Comparison of ENCODE assay signal across 21 cellular contexts in the genomic region with DNA sequence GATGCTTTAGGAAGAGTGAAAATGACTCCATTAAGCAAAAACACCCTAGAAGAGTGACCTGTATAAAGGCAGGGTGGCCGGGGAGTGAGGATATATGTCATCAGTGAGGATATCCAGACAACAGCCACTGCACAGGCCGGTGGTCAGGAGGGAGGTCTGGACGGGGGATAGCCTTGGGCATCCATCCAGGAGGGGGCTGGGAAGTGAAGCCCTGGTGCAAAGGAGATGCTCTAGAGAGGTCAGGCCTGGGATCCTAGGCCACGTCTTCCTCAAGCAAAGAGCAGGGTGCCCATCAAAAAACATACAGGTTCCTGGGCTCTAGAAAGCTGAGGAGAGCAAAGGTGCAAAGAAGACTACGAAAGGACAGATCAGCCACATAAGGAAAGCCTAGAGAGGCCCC. TPM values are rescaled to one million over a fixed set of nuclear protein-coding genes. Genes with fewer than 3 reads are reported as not detected.
A peak's percentile ranks its signal among the peaks of the same experiment; 100 is the strongest.
DNase-seq lines count a peak whose midpoint lies in the region; ATAC-seq, FAIRE-seq and TF ChIP-seq lines count a peak whose summit lies in the region.
"Had no signal": no experiment of that assay in that cellular context is flagged by ENCODE, and none has a peak within 500 bp of the region (broad histone marks: within the 10 kb centered on the region; RNA-seq: fewer than 3 reads in every experiment).

No MANE protein-coding gene starts in this region.

- H3K4me3 Mint-ChIP-seq in activated CD8-positive, alpha-beta memory T cell treated with anti-CD3 and anti-CD28 coated beads, Interleukin-2, amount 10 ng/mL, durations not matched to agents 7 days and 5 days, result no peak overlapping the region
- no peak overlapping the region for H3K4me3 Mint-ChIP-seq in endodermal cell
- H3K4me3 Mint-ChIP-seq in activated CD8-positive, alpha-beta T cell treated with anti-CD3 and anti-CD28 coated beads, Interleukin-2, amount 10 ng/mL, durations not matched to agents 7 days and 5 days, result no peak overlapping the region
- H3K4me3 Mint-ChIP-seq: activated CD4-positive, alpha-beta T cell treated with anti-CD3 and anti-CD28 coated beads, Interleukin-2, amount 10 ng/mL, durations not matched to agents 7 days and 5 days; naive thymus-derived CD4-positive, alpha-beta T cell had no signal

- no peaks in the 10 kb centered on the region for H3K9me3 ChIP-seq in endodermal cell (ENCODE audit: control insufficient read depth, low read length)
- H3K9me3 ChIP-seq in pancreas, result no peaks in the 10 kb centered on the region
- H3K9me3 ChIP-seq: psoas muscle, uterus had no signal

- no peak for FAIRE-seq in pancreas (lab: Jason Lieb, UNC)
- FAIRE-seq: GM12878, keratinocyte, small intestine had no signal

- H3K27ac Mint-ChIP-seq in activated CD8-positive, alpha-beta memory T cell treated with anti-CD3 and anti-CD28 coated beads, Interleukin-2, amount 10 ng/mL, durations not matched to agents 7 days and 5 days, result peak overlapping the region; percentile 31
- H3K27ac Mint-ChIP-seq in endodermal cell, result no peak overlapping the region
- no peak overlapping the region for H3K27ac Mint-ChIP-seq in activated CD8-positive, alpha-beta T cell treated with anti-CD3 and anti-CD28 coated beads, Interleukin-2, amount 10 ng/mL, durations not matched to agents 7 days and 5 days
- H3K27ac Mint-ChIP-seq: activated CD4-positive, alpha-beta T cell treated with anti-CD3 and anti-CD28 coated beads, Interleukin-2, amount 10 ng/mL, durations not matched to agents 7 days and 5 days had no signal

- DNase-seq in activated CD8-positive, alpha-beta memory T cell treated with anti-CD3 and anti-CD28 coated beads, Interleukin-2, amount 10 ng/mL, durations not matched to agents 7 days and 5 days, result no peak
- no peak for DNase-seq in activated CD8-positive, alpha-beta memory T cell treated with anti-CD3 and anti-CD28 coated beads for 24 hours
- DNase-seq in SK-N-DZ (ENCODE audit: low spot score) (peak; percentile 52), endodermal cell (no peak), pancreas (no peak), NCI-H1694 treated with DMSO at 0.1 percent for 48 hours (lab: John Stamatoyannopoulos, UW) (no peak)
- no peak for DNase-seq in activated CD8-positive, alpha-beta T cell treated with anti-CD3 and anti-CD28 coated beads, Interleukin-2, amount 10 ng/mL, durations not matched to agents 7 days and 5 days
- DNase-seq: 8988T; activated CD4-positive, alpha-beta T cell treated with anti-CD3 and anti-CD28 coated beads, Interleukin-2, amount 10 ng/mL, durations not matched to agents 7 days and 5 days; activated gamma-delta T cell treated with Interleukin-2 at 50 U/mL for 16 hours; MM.1S; naive thymus-derived CD4-positive, alpha-beta T cell; NCI-H2029; psoas muscle; RPMI8226; stimulated activated CD4-positive, alpha-beta T cell treated with anti-CD3 and anti-CD28 coated beads, Interleukin-4, amount 100 ng/mL, for 24 hours; uterus had no signal

- H3K4me3 ChIP-seq in endodermal cell (ENCODE audit: low read length) (no peak overlapping the region), pancreas (no peak overlapping the region)
- H3K4me3 ChIP-seq: GM12878, psoas muscle, uterus had no signal

- H3K27me3 Mint-ChIP-seq in activated CD8-positive, alpha-beta memory T cell treated with anti-CD3 and anti-CD28 coated beads, Interleukin-2, amount 10 ng/mL, durations not matched to agents 7 days and 5 days, result peaks cover 35% of the 10 kb centered on the region
- H3K27me3 Mint-ChIP-seq in endodermal cell (ENCODE audit: insufficient read depth), result no peaks in the 10 kb centered on the region
- H3K27me3 Mint-ChIP-seq in activated CD8-positive, alpha-beta T cell treated with anti-CD3 and anti-CD28 coated beads, Interleukin-2, amount 10 ng/mL, durations not matched to agents 7 days and 5 days (ENCODE audit: low read depth), result peaks cover 22% of the 10 kb centered on the region

- ATAC-seq in activated CD8-positive, alpha-beta memory T cell treated with anti-CD3 and anti-CD28 coated beads, Interleukin-2, amount 10 ng/mL, durations not matched to agents 7 days and 5 days, result no peak
- ATAC-seq in pancreas, result no peak
- ATAC-seq in GM21786 (IDR thresholded peaks at IDR 0.05; ENCODE audit: unreplicated experiment), result no peak
- no peak for ATAC-seq in activated CD8-positive, alpha-beta T cell treated with anti-CD3 and anti-CD28 coated beads, Interleukin-2, amount 10 ng/mL, durations not matched to agents 7 days and 5 days
- ATAC-seq: GM12878, psoas muscle had no signal

- POLR2A ChIA-PET in activated CD8-positive, alpha-beta T cell treated with anti-CD3 and anti-CD28 coated beads, Interleukin-2, amount 10 ng/mL, durations not matched to agents 7 days and 5 days (lab: Charles Lee), result no interaction called here

- no peaks in the 10 kb centered on the region for H3K27me3 ChIP-seq in endodermal cell (ENCODE audit: control insufficient read depth, insufficient read depth, low read length, poor library complexity, severe bottlenecking)
- no peaks in the 10 kb centered on the region for H3K27me3 ChIP-seq in pancreas
- H3K27me3 ChIP-seq: uterus had no signal

- H3K27ac ChIP-seq in endodermal cell (ENCODE audit: low read depth, low read length) (peak overlapping the region; percentile 68), pancreas (peak overlapping the region in 3 of 4 donors; percentile 41 to 66 (median 61))
- H3K27ac ChIP-seq: psoas muscle, uterus had no signal

- CTCF ChIA-PET in activated CD8-positive, alpha-beta memory T cell treated with anti-CD3 and anti-CD28 coated beads, Interleukin-2, amount 10 ng/mL, durations not matched to agents 7 days and 5 days (lab: Charles Lee), result no interaction called here
- CTCF ChIA-PET in activated CD8-positive, alpha-beta T cell treated with anti-CD3 and anti-CD28 coated beads, Interleukin-2, amount 10 ng/mL, durations not matched to agents 7 days and 5 days (lab: Charles Lee), result no interaction called here

- no peaks in the 10 kb centered on the region for H3K36me3 Mint-ChIP-seq in activated CD8-positive, alpha-beta memory T cell treated with anti-CD3 and anti-CD28 coated beads, Interleukin-2, amount 10 ng/mL, durations not matched to agents 7 days and 5 days
- H3K36me3 Mint-ChIP-seq in endodermal cell (ENCODE audit: low read depth), result no peaks in the 10 kb centered on the region
- no peaks in the 10 kb centered on the region for H3K36me3 Mint-ChIP-seq in activated CD8-positive, alpha-beta T cell treated with anti-CD3 and anti-CD28 coated beads, Interleukin-2, amount 10 ng/mL, durations not matched to agents 7 days and 5 days (ENCODE audit: low read depth)

- H3K36me3 ChIP-seq in endodermal cell (ENCODE audit: control insufficient read depth, insufficient read depth, low read length) (no peaks in the 10 kb centered on the region), pancreas (no peaks in the 10 kb centered on the region)
- H3K36me3 ChIP-seq: uterus had no signal

- WGBS in endodermal cell (ENCODE audit: insufficient coverage in 1 of 2, insufficient read length in 1 of 2), 2 experiments, result 90 to 94% methylated on average over 3 to 5 of the region's 5 CpGs
- WGBS in pancreas, 2 donors, result 53 to 56% methylated on average over 5 of the region's 5 CpGs

- H3K9ac ChIP-seq in endodermal cell (ENCODE audit: extremely low read depth, low read length, poor library complexity, severe bottlenecking), result no peak overlapping the region

- intact Hi-C loops in pancreas (cut with DNase I), result no loop called here

- no peaks in the 10 kb centered on the region for H3K9me3 Mint-ChIP-seq in activated CD8-positive, alpha-beta memory T cell treated with anti-CD3 and anti-CD28 coated beads, Interleukin-2, amount 10 ng/mL, durations not matched to agents 7 days and 5 days (ENCODE audit: low read depth)
- no peaks in the 10 kb centered on the region for H3K9me3 Mint-ChIP-seq in endodermal cell
- no peaks in the 10 kb centered on the region for H3K9me3 Mint-ChIP-seq in activated CD8-positive, alpha-beta T cell treated with anti-CD3 and anti-CD28 coated beads, Interleukin-2, amount 10 ng/mL, durations not matched to agents 7 days and 5 days (ENCODE audit: insufficient read depth)
- H3K9me3 Mint-ChIP-seq: activated CD4-positive, alpha-beta T cell treated with anti-CD3 and anti-CD28 coated beads, Interleukin-2, amount 10 ng/mL, durations not matched to agents 7 days and 5 days; naive thymus-derived CD4-positive, alpha-beta T cell had no signal

- no peaks in the 10 kb centered on the region for H3K4me1 Mint-ChIP-seq in activated CD8-positive, alpha-beta memory T cell treated with anti-CD3 and anti-CD28 coated beads, Interleukin-2, amount 10 ng/mL, durations not matched to agents 7 days and 5 days
- peaks cover 18% of the 10 kb centered on the region for H3K4me1 Mint-ChIP-seq in endodermal cell
- no peaks in the 10 kb centered on the region for H3K4me1 Mint-ChIP-seq in activated CD8-positive, alpha-beta T cell treated with anti-CD3 and anti-CD28 coated beads, Interleukin-2, amount 10 ng/mL, durations not matched to agents 7 days and 5 days (ENCODE audit: low read depth)
- H3K4me1 Mint-ChIP-seq: activated CD4-positive, alpha-beta T cell treated with anti-CD3 and anti-CD28 coated beads, Interleukin-2, amount 10 ng/mL, durations not matched to agents 7 days and 5 days had no signal

- H3K4me1 ChIP-seq in endodermal cell (ENCODE audit: control insufficient read depth, insufficient read depth, low read length), result peaks cover 4% of the 10 kb centered on the region
- peaks cover 0 to 8% (median 0%) of the 10 kb centered on the region in 3 donors for H3K4me1 ChIP-seq in pancreas
- H3K4me1 ChIP-seq: psoas muscle, uterus had no signal

- TF ChIP-seq CTCF in endodermal cell (conservative IDR thresholded peaks at IDR 0.05) (no peak), pancreas (IDR thresholded peaks at IDR 0.05) (no peak)

RNA-seq across cellular contexts. Expression of a gene that starts 25.6 kb away (rescaled TPM):
- total RNA-seq in activated CD8-positive, alpha-beta memory T cell treated with anti-CD3 and anti-CD28 coated beads, Interleukin-2, amount 10 ng/mL, durations not matched to agents 7 days and 5 days, result 1 to 10 TPM in 1 of 2 experiments, under 1 TPM in 1; 0.68 to 2.9 TPM
- polyA plus RNA-seq in SK-N-DZ (2014; cell fraction: cytosol; rRNA removed), result 22.6 and 26.2 TPM in 2 replicates
- 12.4 and 14.5 TPM in 2 replicates for polyA plus RNA-seq in SK-N-DZ (2014; cell fraction: nucleus; rRNA removed)
- total RNA-seq in endodermal cell (10 to 100 TPM; 36.5 to 39.0 TPM), pancreas (10 to 100 TPM; 17.8 to 34.1 (median 21.9) TPM)
- 64.8 TPM for polyA plus RNA-seq in endodermal cell (2013, experiment 1 of 2)
- polyA plus RNA-seq in endodermal cell (2013, experiment 2 of 2), result 68.4 TPM
- polyA plus RNA-seq in pancreas, result 10 to 100 TPM; 12.4 to 21.1 TPM
- 1 to 10 TPM; 4.0 TPM for total RNA-seq in activated CD8-positive, alpha-beta T cell treated with anti-CD3 and anti-CD28 coated beads, Interleukin-2, amount 10 ng/mL, durations not matched to agents 7 days and 5 days
